In genomic region chr11:15483205-15483604, GRCh38 we compare ENCODE assay signal across 19 cellular contexts.
A peak's percentile ranks its signal among the peaks of the same experiment; 100 is the strongest.
DNase-seq lines count a peak whose midpoint lies in the region; ATAC-seq and TF ChIP-seq lines count a peak whose summit lies in the region.
"Had no signal": no experiment of that assay in that cellular context is flagged by ENCODE, and none has a peak within 500 bp of the region (broad histone marks: within the 10 kb centered on the region; RNA-seq: fewer than 3 reads in every experiment).

No MANE protein-coding gene starts in this region.

- ATAC-seq in GM19397 (IDR thresholded peaks at IDR 0.05; ENCODE audit: unreplicated experiment) (peak; percentile 56), HG02642 (IDR thresholded peaks at IDR 0.05; ENCODE audit: poor library complexity, unreplicated experiment) (peak; percentile 59), HG03442 (IDR thresholded peaks at IDR 0.05; ENCODE audit: unreplicated experiment) (peak; percentile 81)
- peak; percentile 80 to 88 for ATAC-seq in stimulated activated naive B cell treated with anti-CD40 and anti-IgM and Interleukin-4, amounts not matched to agents 10 μg/mL and 1 μg/mL and 100 μg/mL, for 72 hours (replicated peaks)
- ATAC-seq: activated CD8-positive, alpha-beta memory T cell treated with anti-CD3 and anti-CD28 coated beads, Interleukin-2, amount 10 ng/mL, durations not matched to agents 7 days and 5 days; pancreas; T-cell; WTC11 had no signal

- H3K4me3 ChIP-seq in lower leg skin (ENCODE audit: low read depth, poor library complexity, severe bottlenecking): no peak overlapping the region
- H3K4me3 ChIP-seq: BLaER1, pancreas, transverse colon had no signal

- H3K36me3 Mint-ChIP-seq in stimulated activated naive B cell treated with anti-CD40 and anti-IgM and Interleukin-4, amounts not matched to agents 10 μg/mL and 1 μg/mL and 100 μg/mL, for 72 hours: no peaks in the 10 kb centered on the region
- H3K36me3 Mint-ChIP-seq: activated CD8-positive, alpha-beta memory T cell treated with anti-CD3 and anti-CD28 coated beads, Interleukin-2, amount 10 ng/mL, durations not matched to agents 7 days and 5 days; T-cell; WTC11 had no signal

- no peak for TF ChIP-seq POLR2A in lower leg skin (IDR thresholded peaks at IDR 0.05)

- H3K9me3 Mint-ChIP-seq in stimulated activated naive B cell treated with anti-CD40 and anti-IgM and Interleukin-4, amounts not matched to agents 10 μg/mL and 1 μg/mL and 100 μg/mL, for 72 hours: peaks cover 8 to 13% of the 10 kb centered on the region in 2 donors
- H3K9me3 Mint-ChIP-seq: T-cell had no signal

- DNase-seq in stimulated activated naive B cell treated with anti-CD40 and anti-IgM and Interleukin-4, amounts not matched to agents 10 μg/mL and 1 μg/mL and 100 μg/mL, for 72 hours: no peak
- no peak for DNase-seq in COLO829 (ENCODE audit: low spot score)
- DNase-seq in NCI-H1417 treated with DMSO at 0.1 percent for 48 hours (lab: John Stamatoyannopoulos, UW): no peak
- DNase-seq in NCI-H1105 (lab: John Stamatoyannopoulos, UW): no peak
- DNase-seq in lower leg skin (ENCODE audit: low spot score in 2 of 2): no peak
- DNase-seq: activated CD8-positive, alpha-beta memory T cell treated with anti-CD3 and anti-CD28 coated beads, Interleukin-2, amount 10 ng/mL, durations not matched to agents 7 days and 5 days; activated naive CD4-positive, alpha-beta T cell treated with Interleukin-2 at 50 U/mL for 16 hours; foreskin melanocyte; NCI-H2081 treated with DMSO at 0.1 percent for 48 hours; NCI-H82; pancreas; stimulated activated CD4-positive, alpha-beta T cell treated with anti-CD3 and anti-CD28 coated beads, Interleukin-4, amount 100 ng/mL, for 4 hours; T-cell; transverse colon had no signal

- H3K27me3 Mint-ChIP-seq in stimulated activated naive B cell treated with anti-CD40 and anti-IgM and Interleukin-4, amounts not matched to agents 10 μg/mL and 1 μg/mL and 100 μg/mL, for 72 hours: peaks cover 0 to 7% of the 10 kb centered on the region in 2 donors
- H3K27me3 Mint-ChIP-seq: activated CD8-positive, alpha-beta memory T cell treated with anti-CD3 and anti-CD28 coated beads, Interleukin-2, amount 10 ng/mL, durations not matched to agents 7 days and 5 days; T-cell had no signal

- 60 to 63% methylated on average over 1 of the region's 1 CpG for WGBS in lower leg skin, 2 donors

- intact Hi-C loops in lower leg skin (cut with DNase I; ENCODE audit: low total_unique reads): no loop called here

- peaks cover 2 to 8% of the 10 kb centered on the region in 2 donors for H3K4me1 Mint-ChIP-seq in stimulated activated naive B cell treated with anti-CD40 and anti-IgM and Interleukin-4, amounts not matched to agents 10 μg/mL and 1 μg/mL and 100 μg/mL, for 72 hours
- H3K4me1 Mint-ChIP-seq: activated CD8-positive, alpha-beta memory T cell treated with anti-CD3 and anti-CD28 coated beads, Interleukin-2, amount 10 ng/mL, durations not matched to agents 7 days and 5 days; T-cell; WTC11 had no signal

- no peak overlapping the region for H3K4me3 Mint-ChIP-seq in stimulated activated naive B cell treated with anti-CD40 and anti-IgM and Interleukin-4, amounts not matched to agents 10 μg/mL and 1 μg/mL and 100 μg/mL, for 72 hours
- H3K4me3 Mint-ChIP-seq: activated CD8-positive, alpha-beta memory T cell treated with anti-CD3 and anti-CD28 coated beads, Interleukin-2, amount 10 ng/mL, durations not matched to agents 7 days and 5 days; T-cell; WTC11 had no signal

- H3K27ac Mint-ChIP-seq in stimulated activated naive B cell treated with anti-CD40 and anti-IgM and Interleukin-4, amounts not matched to agents 10 μg/mL and 1 μg/mL and 100 μg/mL, for 72 hours: no peak overlapping the region
- H3K27ac Mint-ChIP-seq: activated CD8-positive, alpha-beta memory T cell treated with anti-CD3 and anti-CD28 coated beads, Interleukin-2, amount 10 ng/mL, durations not matched to agents 7 days and 5 days; T-cell; WTC11 had no signal

- TF ChIP-seq CTCF in lower leg skin (IDR thresholded peaks at IDR 0.05): no peak
